Comparison of ENCODE assay signal across 8 cellular contexts in the genomic region with DNA sequence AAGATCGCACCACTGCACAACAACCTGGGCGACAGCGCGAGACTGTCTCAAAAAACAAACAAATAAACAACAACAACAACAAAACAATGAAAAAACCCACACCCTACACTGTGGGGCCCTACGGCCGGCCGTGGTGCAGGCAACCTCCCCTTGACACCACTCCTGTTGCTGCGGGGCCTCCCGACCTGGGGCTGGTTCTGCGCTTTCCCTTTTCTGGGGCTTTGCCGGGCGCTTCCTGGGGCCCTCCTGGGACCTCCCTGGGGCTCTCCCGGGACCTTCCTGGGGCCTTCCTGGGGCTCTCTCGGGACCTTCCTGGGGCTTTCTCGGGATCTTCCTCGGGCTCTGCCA. TPM values are rescaled to one million over a fixed set of nuclear protein-coding genes. Genes with fewer than 3 reads are reported as not detected.
DNase-seq lines count a peak whose midpoint lies in the region; ATAC-seq, FAIRE-seq and TF ChIP-seq lines count a peak whose summit lies in the region.

No MANE protein-coding gene starts in this region.

- peaks cover 15% of the 10 kb centered on the region for H3K27me3 Mint-ChIP-seq in HFFc6 (ENCODE audit: insufficient read depth)

- H3K36me3 ChIP-seq in BE2C (no peaks in the 10 kb centered on the region), esophagus squamous epithelium (no peaks in the 10 kb centered on the region)

- no peaks in the 10 kb centered on the region; the same call in 1 of the 2 replicates for H3K27me3 ChIP-seq in BE2C
- peaks cover 0 to 63% (median 2%) of the 10 kb centered on the region in 4 donors for H3K27me3 ChIP-seq in esophagus squamous epithelium

- no peaks in the 10 kb centered on the region for H3K9me3 Mint-ChIP-seq in HFFc6

- DNase-seq in BE2C (no peak), esophagus squamous epithelium (lab: John Stamatoyannopoulos, UW) (no peak), NCI-H1105 (lab: John Stamatoyannopoulos, UW) (no peak), HFFc6 (no peak), RCC 7860 (ENCODE audit: low spot score) (no peak), HCEC 1CT (no peak)

- H3K4me1 Mint-ChIP-seq in HFFc6 (ENCODE audit: low read depth) = peaks cover 12% of the 10 kb centered on the region

- ATAC-seq in GM19397 (IDR thresholded peaks at IDR 0.05; ENCODE audit: unreplicated experiment) (peak; percentile 30), HG03159 (IDR thresholded peaks at IDR 0.05; ENCODE audit: unreplicated experiment) (peak; percentile 25)

- no peak for TF ChIP-seq CTCF in BE2C (IDR thresholded peaks at IDR 0.05; ENCODE audit: low read depth, low read length)
- no peak for TF ChIP-seq CTCF in esophagus squamous epithelium (IDR thresholded peaks at IDR 0.05)
- TF ChIP-seq CTCF in HFFc6 (IDR thresholded peaks at IDR 0.05) = no peak

- 48 to 50% methylated on average over 15 of the region's 16 CpGs for WGBS in esophagus squamous epithelium, 2 donors

- intact Hi-C loops in esophagus squamous epithelium (cut with DNase I) = loop anchor here (5.0 kb wide), 1 partner anchor 422 kb away; no protein-coding TSS in a partner anchor

- no peak overlapping the region for H3K27ac Mint-ChIP-seq in HFFc6

- H3K9me3 ChIP-seq in BE2C (no peaks in the 10 kb centered on the region), esophagus squamous epithelium (no peaks in the 10 kb centered on the region)

- no peak for FAIRE-seq in RCC 7860 (lab: Jason Lieb, UNC)

- H3K4me3 ChIP-seq in BE2C (ENCODE audit: low read depth, low read length) (peak overlapping the region; percentile 41; the same call in 1 of the 2 replicates), esophagus squamous epithelium (peak overlapping the region; percentile 13 to 59 (median 29))

- TF ChIP-seq POLR2A in esophagus squamous epithelium (IDR thresholded peaks at IDR 0.05) = no peak

- no peak overlapping the region for H3K4me3 Mint-ChIP-seq in HFFc6

- no peak overlapping the region for H3K27ac ChIP-seq in esophagus squamous epithelium

- H3K4me1 ChIP-seq in BE2C (no peaks in the 10 kb centered on the region), esophagus squamous epithelium (peaks cover 0 to 11% (median 3%) of the 10 kb centered on the region in 3 donors)

- H3K36me3 Mint-ChIP-seq in HFFc6 (ENCODE audit: low read depth) = no peaks in the 10 kb centered on the region

RNA-seq across cellular contexts. Expression of gene INSIG1, which starts 46.6 kb away (rescaled TPM):
- polyA plus RNA-seq in BE2C (2012; ENCODE audit: insufficient read depth, insufficient read length, low read depth) = 20.0 TPM
- total RNA-seq in esophagus squamous epithelium = 10 to 100 TPM; 24.7 to 77.6 (median 64.6) TPM
- total RNA-seq in HFFc6 (2021; fragmentation: NEBNext Ultra II Directional; extraction: Animal tissue kit (Norgen Biotek cat#: 25700)) = 10 to 100 TPM in 3 of 6 experiments, 1 to 10 TPM in 3; 7.1 to 11.0 (median 9.9) TPM
